ENCODE assay signal across 1 cellular context in genomic region chr9:126491256-126491879, GRCh38.
A peak's percentile ranks its signal among the peaks of the same experiment; 100 is the strongest.
TF ChIP-seq lines count a peak whose summit lies in the region.

No MANE protein-coding gene starts in this region.

TF ChIP-seq in GM12878, 131 proteins besides CTCF, POLR2A, EP300 and RAD21 (continued from another document):
- TF ChIP-seq NKRF (conservative IDR thresholded peaks at IDR 0.05) (no peak), ZSCAN29 (IDR thresholded peaks at IDR 0.05) (no peak), RB1 (IDR thresholded peaks at IDR 0.05; ENCODE audit: borderline replicate concordance) (peak; percentile 78; the same call in 1 of the 2 replicates), TCF12 (IDR thresholded peaks at IDR 0.05; ENCODE audit: low read depth, low read length) (no peak), FOXM1 (IDR thresholded peaks at IDR 0.05; ENCODE audit: low read depth, low read length) (no peak), CHD2 (IDR thresholded peaks at IDR 0.05; ENCODE audit: borderline replicate concordance, low read depth, low read length) (no peak)
TF ChIP-seq in GM12878: peak in this region for 3.
